ENCODE assay signal across 10 cellular contexts in genomic region chr17:55664287-55664686, GRCh38. TPM values are rescaled to one million over a fixed set of nuclear protein-coding genes. Genes with fewer than 3 reads are reported as not detected.
DNase-seq lines count a peak whose midpoint lies in the region; ATAC-seq lines count a peak whose summit lies in the region.
"Had no signal": no experiment of that assay in that cellular context is flagged by ENCODE, and none has a peak within 500 bp of the region (broad histone marks: within the 10 kb centered on the region; RNA-seq: fewer than 3 reads in every experiment).

No MANE protein-coding gene starts in this region.

- DNase-seq in germinal center (ENCODE audit: low spot score): peak; percentile 75
- DNase-seq in NCI-H2107 (lab: John Stamatoyannopoulos, UW): no peak
- no peak for DNase-seq in NCI-H2196 treated with DMSO at 0.1 percent for 48 hours (lab: John Stamatoyannopoulos, UW; ENCODE audit: unreplicated experiment)
- DNase-seq in HT-29 (ENCODE audit: low spot score): no peak
- DNase-seq: central memory CD4-positive, alpha-beta T cell; heart right ventricle had no signal

- ATAC-seq in GM18861 (IDR thresholded peaks at IDR 0.05; ENCODE audit: unreplicated experiment) (peak; percentile 98), GM21737 (IDR thresholded peaks at IDR 0.05; ENCODE audit: unreplicated experiment) (peak; percentile 79), HG03521 (IDR thresholded peaks at IDR 0.05; ENCODE audit: unreplicated experiment) (peak; percentile 75), GM18517 (IDR thresholded peaks at IDR 0.05; ENCODE audit: unreplicated experiment) (no peak)

RNA-seq across cellular contexts. Expression of gene TMEM100, which starts 58.4 kb away (rescaled TPM):
- total RNA-seq in HT-29 (2014; rRNA removed; shearing (Covaris generic)): not detected in 2 replicates
